In genomic region chr5:140868721-140869554, GRCh38 we compare ENCODE assay signal across 1 cellular context.
TF ChIP-seq lines count a peak whose summit lies in the region.

Gene PCDHA11 (plus strand): TSS chr5:140868957. CDS start chr5:140869104, 147 bp downstream.

TF ChIP-seq in HepG2, 621 proteins besides CTCF, POLR2A, EP300 and RAD21 (continued from another document):
- TF ChIP-seq ZNF576 (CRISPR knock-in tag; IDR thresholded peaks at IDR 0.05) (no peak), ZNF720 (CRISPR knock-in tag; IDR thresholded peaks at IDR 0.05) (no peak), TBX2 (CRISPR knock-in tag; IDR thresholded peaks at IDR 0.05; ENCODE audit: borderline replicate concordance) (0 out of 2 replicates have a peak, but pooled peaks have one; percentile 34), ZNF773 (CRISPR knock-in tag; IDR thresholded peaks at IDR 0.05; ENCODE audit: borderline replicate concordance) (no peak), MBD4 (IDR thresholded peaks at IDR 0.05; ENCODE audit: borderline replicate concordance, low read length) (no peak), ZNF556 (CRISPR knock-in tag; IDR thresholded peaks at IDR 0.05; ENCODE audit: borderline replicate concordance) (no peak), ZBTB37 (CRISPR knock-in tag; IDR thresholded peaks at IDR 0.05) (no peak), ZNF687 (CRISPR knock-in tag; IDR thresholded peaks at IDR 0.05) (peak; percentile 46), ZNF770 (CRISPR knock-in tag; IDR thresholded peaks at IDR 0.05) (no peak), HNRNPLL (IDR thresholded peaks at IDR 0.05; ENCODE audit: low read depth, low read length, poor library complexity, severe bottlenecking) (peak; percentile 22), STAG1 (CRISPR knock-in tag; IDR thresholded peaks at IDR 0.05) (peak; percentile 74), TFDP2 (CRISPR knock-in tag; IDR thresholded peaks at IDR 0.05) (no peak), CEBPG (CRISPR knock-in tag; IDR thresholded peaks at IDR 0.05) (peak; percentile 77)
